Comparison of ENCODE assay signal across 18 cellular contexts in the genomic region with DNA sequence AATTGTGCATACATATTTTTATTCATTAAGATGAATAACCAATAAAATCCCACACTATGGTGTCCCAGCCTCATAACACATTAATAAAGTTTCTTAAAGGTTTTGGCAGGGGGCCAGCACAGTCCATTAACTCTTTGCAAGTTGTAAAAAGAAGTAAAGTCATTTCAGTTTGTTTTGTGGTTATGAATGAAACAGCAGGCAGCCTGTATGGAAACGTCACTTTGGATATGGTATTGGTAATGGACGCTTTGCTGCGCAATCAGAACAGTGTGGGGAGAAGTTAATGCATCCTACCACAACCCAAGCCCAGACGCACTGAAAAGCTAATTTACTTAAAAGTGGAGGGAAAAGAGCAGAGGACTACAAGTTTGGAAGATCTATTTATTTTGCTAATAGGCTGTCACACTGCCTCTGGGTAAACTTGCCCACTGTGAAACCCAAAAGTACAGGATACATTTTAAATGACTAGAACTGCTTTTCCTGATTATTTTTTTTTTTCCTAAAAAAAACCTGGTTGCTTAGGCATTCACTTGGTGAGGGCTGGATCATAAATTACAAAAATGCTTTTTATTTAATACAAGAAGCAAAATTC.
DNase-seq lines count a peak whose midpoint lies in the region; ATAC-seq and TF ChIP-seq lines count a peak whose summit lies in the region.
"Had no signal": no experiment of that assay in that cellular context is flagged by ENCODE, and none has a peak within 500 bp of the region (broad histone marks: within the 10 kb centered on the region; RNA-seq: fewer than 3 reads in every experiment).

No MANE protein-coding gene starts in this region.

- H3K27me3 ChIP-seq in ACC112 (ENCODE audit: insufficient read depth, low read length): no peaks in the 10 kb centered on the region
- H3K27me3 ChIP-seq: tibial nerve had no signal

- DNase-seq in H4 (ENCODE audit: low spot score): peak; percentile 34
- peak; percentile 55 for DNase-seq in OCI-M1 (lab: John Stamatoyannopoulos, UW)
- no peak for DNase-seq in endothelial cell (ENCODE audit: low spot score)
- no peak for DNase-seq in AML-193 (lab: John Stamatoyannopoulos, UW)
- DNase-seq in cortex of kidney (lab: John Stamatoyannopoulos, UW): no peak
- DNase-seq: activated CD8-positive, alpha-beta memory T cell treated with anti-CD3 and anti-CD28 coated beads, Interleukin-2, amount 10 ng/mL, durations not matched to agents 7 days and 5 days; NCI-H1105; NCI-H82; RPMI8226; T-helper 1 cell had no signal

- peaks cover 90% of the 10 kb centered on the region for H3K4me1 ChIP-seq in ACC112 (ENCODE audit: control insufficient read depth, insufficient read depth, low read length, unreplicated experiment)
- H3K4me1 ChIP-seq: parathyroid adenoma had no signal

- ATAC-seq in HG02763 (IDR thresholded peaks at IDR 0.05; ENCODE audit: unreplicated experiment): no peak
- ATAC-seq in GM21529 (IDR thresholded peaks at IDR 0.05; ENCODE audit: unreplicated experiment): no peak
- ATAC-seq: activated CD8-positive, alpha-beta memory T cell treated with anti-CD3 and anti-CD28 coated beads, Interleukin-2, amount 10 ng/mL, durations not matched to agents 7 days and 5 days had no signal

- peaks cover 6% of the 10 kb centered on the region for H3K27me3 Mint-ChIP-seq in endothelial cell (ENCODE audit: unreplicated experiment)
- H3K27me3 Mint-ChIP-seq: activated CD8-positive, alpha-beta memory T cell treated with anti-CD3 and anti-CD28 coated beads, Interleukin-2, amount 10 ng/mL, durations not matched to agents 7 days and 5 days; B cell had no signal

- peaks cover 34% of the 10 kb centered on the region for H3K4me1 Mint-ChIP-seq in endothelial cell (ENCODE audit: unreplicated experiment)
- H3K4me1 Mint-ChIP-seq: activated CD8-positive, alpha-beta memory T cell treated with anti-CD3 and anti-CD28 coated beads, Interleukin-2, amount 10 ng/mL, durations not matched to agents 7 days and 5 days; B cell; IgD-negative memory B cell had no signal

- no peak overlapping the region for H2AFZ ChIP-seq in ACC112 (ENCODE audit: low read length, unreplicated experiment)
- H2AFZ ChIP-seq: parathyroid adenoma had no signal

- no peaks in the 10 kb centered on the region for H3K9me3 Mint-ChIP-seq in endothelial cell (ENCODE audit: unreplicated experiment)

- H3K79me2 ChIP-seq in ACC112 (ENCODE audit: control insufficient read depth, insufficient read depth, low read length, unreplicated experiment): peaks cover 77% of the 10 kb centered on the region
- H3K79me2 ChIP-seq: parathyroid adenoma had no signal

- H3K27ac Mint-ChIP-seq in endothelial cell (ENCODE audit: unreplicated experiment): peak overlapping the region; percentile 45
- H3K27ac Mint-ChIP-seq: activated CD8-positive, alpha-beta memory T cell treated with anti-CD3 and anti-CD28 coated beads, Interleukin-2, amount 10 ng/mL, durations not matched to agents 7 days and 5 days; B cell; IgD-negative memory B cell had no signal

- no peak overlapping the region for H3K4me3 Mint-ChIP-seq in endothelial cell (ENCODE audit: unreplicated experiment)
- H3K4me3 Mint-ChIP-seq: activated CD8-positive, alpha-beta memory T cell treated with anti-CD3 and anti-CD28 coated beads, Interleukin-2, amount 10 ng/mL, durations not matched to agents 7 days and 5 days; B cell; IgD-negative memory B cell had no signal

- no peak for TF ChIP-seq CTCF in endothelial cell (IDR thresholded peaks at IDR 0.05; ENCODE audit: unreplicated experiment)

- H3K4me3 ChIP-seq in ACC112 (ENCODE audit: low read depth, low read length): peak overlapping the region; percentile 1; the same call in 1 of the 2 replicates
- H3K4me3 ChIP-seq: skin epidermis, tibial nerve had no signal

- no peaks in the 10 kb centered on the region; the same call in 1 of the 2 replicates for H3K36me3 ChIP-seq in ACC112 (ENCODE audit: insufficient read depth, low read length)
- H3K36me3 ChIP-seq: tibial nerve had no signal

- H3K27ac ChIP-seq in ACC112 (ENCODE audit: low read depth, low read length): no peak overlapping the region
- H3K27ac ChIP-seq: parathyroid adenoma, skin epidermis, tibial nerve had no signal

- H3K36me3 Mint-ChIP-seq in endothelial cell (ENCODE audit: low read depth, unreplicated experiment): peaks cover 19% of the 10 kb centered on the region
- H3K36me3 Mint-ChIP-seq: activated CD8-positive, alpha-beta memory T cell treated with anti-CD3 and anti-CD28 coated beads, Interleukin-2, amount 10 ng/mL, durations not matched to agents 7 days and 5 days; IgD-negative memory B cell had no signal

Comparison
In these comparisons a context has a peak if more than half of its experiments do, and no peak if none do; other contexts are left out.
1. DNase-seq: peak in H4 (single experiment) and OCI-M1 (single experiment); none in endothelial cell (single experiment), AML-193 (0 of 2) and cortex of kidney (single experiment).